ENCODE assay signal across 1 cellular context in the genomic region with DNA sequence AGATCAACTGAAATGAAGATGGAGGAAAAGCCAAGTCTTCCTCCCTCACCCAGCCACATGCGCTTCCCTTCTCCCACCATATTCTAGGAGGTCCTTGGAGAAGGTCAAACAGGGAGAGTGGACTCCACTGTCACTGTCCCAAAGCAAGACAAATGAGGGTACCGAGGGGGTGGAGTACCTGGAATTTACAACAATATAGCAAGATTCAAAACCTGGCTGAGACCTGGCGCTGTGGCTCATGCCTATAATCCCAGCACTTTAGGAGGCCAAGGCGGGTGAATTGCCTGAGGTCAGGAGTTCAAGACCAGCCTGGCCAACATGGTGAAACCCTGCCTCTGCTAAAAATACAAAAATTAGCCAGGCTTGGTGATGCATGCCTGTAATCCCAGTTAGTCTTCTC.
TF ChIP-seq lines count a peak whose summit lies in the region.

No MANE protein-coding gene starts in this region.

TF ChIP-seq in HepG2, 621 proteins besides CTCF, POLR2A, EP300 and RAD21:
- TF ChIP-seq ZMYM2 (CRISPR knock-in tag; IDR thresholded peaks at IDR 0.05): peak; percentile 19; the same call in 1 of the 2 replicates
